In the genomic region with DNA sequence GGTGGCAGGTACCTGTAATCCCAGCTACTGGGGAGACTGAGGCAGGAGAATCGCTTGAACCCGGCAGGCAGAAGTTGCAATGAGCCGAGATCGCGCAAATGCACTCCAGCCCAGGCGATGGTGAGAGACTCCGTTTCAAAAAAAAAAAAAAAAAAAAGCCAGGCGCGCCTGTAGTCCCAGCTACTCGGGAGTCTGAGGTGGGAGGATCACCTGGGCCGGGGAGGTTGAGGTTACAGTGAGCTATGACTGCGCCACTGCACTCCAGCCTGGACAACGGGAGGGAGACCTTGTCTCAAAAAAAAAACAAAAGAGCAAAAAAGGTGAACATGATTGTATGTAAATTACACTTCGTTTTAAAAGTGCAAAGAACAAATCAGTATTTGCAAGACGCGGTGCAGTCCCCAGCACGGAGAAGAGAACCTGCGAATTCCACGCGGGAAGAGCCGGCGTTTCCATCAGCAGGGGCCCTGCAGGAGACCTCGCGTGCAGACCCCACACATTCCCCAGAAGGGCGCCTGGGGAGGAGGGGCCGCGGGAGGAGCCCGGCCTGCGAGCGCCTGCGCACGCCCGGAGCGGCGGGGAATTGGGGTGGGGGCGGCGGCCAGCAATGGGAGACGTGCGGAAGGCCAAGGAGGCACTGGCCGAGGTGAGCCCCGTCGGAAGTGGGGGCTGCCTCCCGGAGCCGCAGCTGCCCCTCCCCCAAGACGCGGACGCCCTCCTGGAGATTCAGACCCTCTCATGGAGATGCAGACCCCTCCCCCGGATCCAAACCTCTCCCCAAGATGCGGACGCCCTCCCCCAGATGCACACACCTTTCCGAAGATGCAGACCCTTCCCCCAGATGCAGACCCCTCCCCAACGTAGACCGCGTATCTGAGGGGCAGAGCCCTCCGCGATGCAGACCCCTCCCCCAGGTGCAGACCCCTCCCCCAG, we compare ENCODE assay signal across 1 cellular context.
A peak's percentile ranks its signal among the peaks of the same experiment; 100 is the strongest.
TF ChIP-seq lines count a peak whose summit lies in the region.

No MANE protein-coding gene starts in this region.

TF ChIP-seq in HepG2, 621 proteins besides CTCF, POLR2A, EP300 and RAD21 (continued from another document):
- TF ChIP-seq ZNF558 (CRISPR knock-in tag; IDR thresholded peaks at IDR 0.05; ENCODE audit: borderline replicate concordance) (0 out of 2 replicates have a peak, but pooled peaks have one; percentile 23), DMAP1 (CRISPR knock-in tag; IDR thresholded peaks at IDR 0.05) (peak; percentile 38), ZNF792 (CRISPR knock-in tag; IDR thresholded peaks at IDR 0.05) (no peak), HDAC1 (CRISPR knock-in tag; IDR thresholded peaks at IDR 0.05) (peak; percentile 48), ZNF776 (CRISPR knock-in tag; IDR thresholded peaks at IDR 0.05) (peak; percentile 55; the same call in 1 of the 2 replicates), NONO (IDR thresholded peaks at IDR 0.05) (no peak), NONO (CRISPR knock-in tag; conservative IDR thresholded peaks at IDR 0.05) (peak; percentile 62), JDP2 (CRISPR knock-in tag; IDR thresholded peaks at IDR 0.05; ENCODE audit: borderline replicate concordance) (no peak), NFIC (IDR thresholded peaks at IDR 0.05; ENCODE audit: low read length) (no peak), GFI1 (CRISPR knock-in tag; IDR thresholded peaks at IDR 0.05; ENCODE audit: borderline replicate concordance) (0 out of 2 replicates have a peak, but pooled peaks have one; percentile 24), TAF1 (CRISPR knock-in tag; IDR thresholded peaks at IDR 0.05) (no peak), HNF4G (IDR thresholded peaks at IDR 0.05; ENCODE audit: borderline replicate concordance, low read depth, low read length) (no peak), HNF4G (CRISPR knock-in tag; IDR thresholded peaks at IDR 0.05; ENCODE audit: borderline replicate concordance, low read depth) (no peak), SNAI1 (CRISPR knock-in tag; IDR thresholded peaks at IDR 0.05; ENCODE audit: borderline replicate concordance) (peak; percentile 77; the same call in 1 of the 2 replicates), ZNF549 (CRISPR knock-in tag; IDR thresholded peaks at IDR 0.05) (no peak)
- TF ChIP-seq, protein P1, sequence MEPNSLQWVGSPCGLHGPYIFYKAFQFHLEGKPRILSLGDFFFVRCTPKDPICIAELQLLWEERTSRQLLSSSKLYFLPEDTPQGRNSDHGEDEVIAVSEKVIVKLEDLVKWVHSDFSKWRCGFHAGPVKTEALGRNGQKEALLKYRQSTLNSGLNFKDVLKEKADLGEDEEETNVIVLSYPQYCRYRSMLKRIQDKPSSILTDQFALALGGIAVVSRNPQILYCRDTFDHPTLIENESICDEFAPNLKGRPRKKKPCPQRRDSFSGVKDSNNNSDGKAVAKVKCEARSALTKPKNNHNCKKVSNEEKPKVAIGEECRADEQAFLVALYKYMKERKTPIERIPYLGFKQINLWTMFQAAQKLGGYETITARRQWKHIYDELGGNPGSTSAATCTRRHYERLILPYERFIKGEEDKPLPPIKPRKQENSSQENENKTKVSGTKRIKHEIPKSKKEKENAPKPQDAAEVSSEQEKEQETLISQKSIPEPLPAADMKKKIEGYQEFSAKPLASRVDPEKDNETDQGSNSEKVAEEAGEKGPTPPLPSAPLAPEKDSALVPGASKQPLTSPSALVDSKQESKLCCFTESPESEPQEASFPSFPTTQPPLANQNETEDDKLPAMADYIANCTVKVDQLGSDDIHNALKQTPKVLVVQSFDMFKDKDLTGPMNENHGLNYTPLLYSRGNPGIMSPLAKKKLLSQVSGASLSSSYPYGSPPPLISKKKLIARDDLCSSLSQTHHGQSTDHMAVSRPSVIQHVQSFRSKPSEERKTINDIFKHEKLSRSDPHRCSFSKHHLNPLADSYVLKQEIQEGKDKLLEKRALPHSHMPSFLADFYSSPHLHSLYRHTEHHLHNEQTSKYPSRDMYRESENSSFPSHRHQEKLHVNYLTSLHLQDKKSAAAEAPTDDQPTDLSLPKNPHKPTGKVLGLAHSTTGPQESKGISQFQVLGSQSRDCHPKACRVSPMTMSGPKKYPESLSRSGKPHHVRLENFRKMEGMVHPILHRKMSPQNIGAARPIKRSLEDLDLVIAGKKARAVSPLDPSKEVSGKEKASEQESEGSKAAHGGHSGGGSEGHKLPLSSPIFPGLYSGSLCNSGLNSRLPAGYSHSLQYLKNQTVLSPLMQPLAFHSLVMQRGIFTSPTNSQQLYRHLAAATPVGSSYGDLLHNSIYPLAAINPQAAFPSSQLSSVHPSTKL (CRISPR knock-in tag; IDR thresholded peaks at IDR 0.05): no peak
- TF ChIP-seq, protein P2, sequence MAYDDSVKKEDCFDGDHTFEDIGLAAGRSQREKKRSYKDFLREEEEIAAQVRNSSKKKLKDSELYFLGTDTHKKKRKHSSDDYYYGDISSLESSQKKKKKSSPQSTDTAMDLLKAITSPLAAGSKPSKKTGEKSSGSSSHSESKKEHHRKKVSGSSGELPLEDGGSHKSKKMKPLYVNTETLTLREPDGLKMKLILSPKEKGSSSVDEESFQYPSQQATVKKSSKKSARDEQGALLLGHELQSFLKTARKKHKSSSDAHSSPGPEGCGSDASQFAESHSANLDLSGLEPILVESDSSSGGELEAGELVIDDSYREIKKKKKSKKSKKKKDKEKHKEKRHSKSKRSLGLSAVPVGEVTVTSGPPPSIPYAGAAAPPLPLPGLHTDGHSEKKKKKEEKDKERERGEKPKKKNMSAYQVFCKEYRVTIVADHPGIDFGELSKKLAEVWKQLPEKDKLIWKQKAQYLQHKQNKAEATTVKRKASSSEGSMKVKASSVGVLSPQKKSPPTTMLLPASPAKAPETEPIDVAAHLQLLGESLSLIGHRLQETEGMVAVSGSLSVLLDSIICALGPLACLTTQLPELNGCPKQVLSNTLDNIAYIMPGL (CRISPR knock-in tag; IDR thresholded peaks at IDR 0.05; ENCODE audit: borderline replicate concordance in 1 of 2, low read depth in 1 of 2): peak in 1 of 2 experiments; percentile 24; a peak in 1 of 4 replicates
- TF ChIP-seq, protein P3, sequence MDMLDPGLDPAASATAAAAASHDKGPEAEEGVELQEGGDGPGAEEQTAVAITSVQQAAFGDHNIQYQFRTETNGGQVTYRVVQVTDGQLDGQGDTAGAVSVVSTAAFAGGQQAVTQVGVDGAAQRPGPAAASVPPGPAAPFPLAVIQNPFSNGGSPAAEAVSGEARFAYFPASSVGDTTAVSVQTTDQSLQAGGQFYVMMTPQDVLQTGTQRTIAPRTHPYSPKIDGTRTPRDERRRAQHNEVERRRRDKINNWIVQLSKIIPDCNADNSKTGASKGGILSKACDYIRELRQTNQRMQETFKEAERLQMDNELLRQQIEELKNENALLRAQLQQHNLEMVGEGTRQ (IDR thresholded peaks at IDR 0.05; ENCODE audit: low read depth, low read length): no peak
- TF ChIP-seq, protein P3 (CRISPR knock-in tag; IDR thresholded peaks at IDR 0.05; ENCODE audit: borderline replicate concordance): no peak
